Comparison of ENCODE assay signal across 13 cellular contexts in genomic region chr1:185672719-185673360, GRCh38.
DNase-seq lines count a peak whose midpoint lies in the region; ATAC-seq, FAIRE-seq and TF ChIP-seq lines count a peak whose summit lies in the region.
"Had no signal": no experiment of that assay in that cellular context is flagged by ENCODE, and none has a peak within 500 bp of the region (broad histone marks: within the 10 kb centered on the region; RNA-seq: fewer than 3 reads in every experiment).

No MANE protein-coding gene starts in this region.

- POLR2A ChIA-PET in HepG2 (lab: Yijun Ruan, JAX): no interaction called here

- CTCF ChIA-PET in HepG2 (lab: Yijun Ruan, JAX; ENCODE audit: low intra/inter-chr PET ratio, low total read pairs): no interaction called here

- FAIRE-seq in HepG2 (lab: Jason Lieb, UNC) (no peak), kidney (lab: Jason Lieb, UNC) (no peak)

- H3K4me3 Mint-ChIP-seq in activated T-helper 17 cell treated with anti-CD3 and anti-CD28 coated beads, Interleukin-2, amount 50 U/mL, for 72 hours: peak overlapping the region; percentile 27
- peak overlapping the region; percentile 6 for H3K4me3 Mint-ChIP-seq in memory B cell
- H3K4me3 Mint-ChIP-seq: H9 had no signal

- intact Hi-C loops in right lobe of liver (cut with DNase I): no loop called here
- intact Hi-C loops in HepG2 (cut with micrococcal nuclease; ENCODE audit: unreplicated experiment): no loop called here
- intact Hi-C loops in upper lobe of right lung (cut with DNase I): no loop called here
- intact Hi-C loops in kidney (cut with DNase I): no loop called here

- H3K4me1 ChIP-seq in right lobe of liver: no peaks in the 10 kb centered on the region
- peaks cover 31% of the 10 kb centered on the region for H3K4me1 ChIP-seq in HepG2 (ENCODE audit: insufficient read depth, low read length)
- H3K4me1 ChIP-seq in upper lobe of right lung: peaks cover 17% of the 10 kb centered on the region
- H3K4me1 ChIP-seq in kidney (ENCODE audit: control insufficient read depth in 1 of 2, insufficient read depth in 1 of 2, low read depth in 1 of 2, low read length in 2 of 2): peaks cover 0 to 16% of the 10 kb centered on the region in 2 donors

- DNase-seq in right lobe of liver (no peak), HepG2 (ENCODE audit: low spot score) (no peak), memory B cell (ENCODE audit: low spot score in 2 of 2) (no peak), upper lobe of right lung (no peak), A172 (ENCODE audit: low spot score) (no peak), kidney (no peak), NCI-H82 (lab: John Stamatoyannopoulos, UW) (no peak)
- DNase-seq: H9; hippocampal formation; NCI-H2081 treated with DMSO at 0.1 percent for 48 hours; stimulated activated CD4-positive, alpha-beta T cell treated with anti-CD3 and anti-CD28 coated beads, Interleukin-15, amount 100 ng/mL, for 24 hours; transverse colon had no signal

- H3K79me2 ChIP-seq in HepG2 (ENCODE audit: insufficient read depth, low read length): no peaks in the 10 kb centered on the region

- in situ Hi-C loops in HepG2 (cut with HindIII; ENCODE audit: extremely low pct_ligation_motif_present, low pct_unique_long_range_greater_than_20kb): no loop called here

- no peak overlapping the region for H3K4me2 ChIP-seq in HepG2 (ENCODE audit: low read depth, low read length)

- TF ChIP-seq CTCF in right lobe of liver (IDR thresholded peaks at IDR 0.05) (no peak), HepG2 (CRISPR knock-in tag; IDR thresholded peaks at IDR 0.05) (no peak), upper lobe of right lung (IDR thresholded peaks at IDR 0.05) (no peak), kidney (IDR thresholded peaks at IDR 0.05; ENCODE audit: borderline replicate concordance, extremely low read depth, insufficient read depth) (no peak)

- TF ChIP-seq RAD21 in HepG2 (CRISPR knock-in tag; IDR thresholded peaks at IDR 0.05): no peak

- no peak overlapping the region for H3K27ac ChIP-seq in right lobe of liver
- no peak overlapping the region for H3K27ac ChIP-seq in HepG2 (ENCODE audit: extremely low read length, insufficient read depth, low read length)
- H3K27ac ChIP-seq in upper lobe of right lung: no peak overlapping the region
- peak overlapping the region in 1 of 2 donors; percentile 24 for H3K27ac ChIP-seq in kidney (ENCODE audit: low read depth in 2 of 2, low read length in 2 of 2)

- ATAC-seq in right lobe of liver (peak; percentile 16 to 37 (median 30)), HepG2 (no peak), memory B cell (ENCODE audit: low read depth) (no peak), upper lobe of right lung (peak; percentile 72)
- no peak for ATAC-seq in activated T-helper 17 cell treated with anti-CD3 and anti-CD28 coated beads, Interleukin-2, amount 50 U/mL, for 72 hours (replicated peaks)

- no peak overlapping the region for H3K4me3 ChIP-seq in right lobe of liver
- H3K4me3 ChIP-seq in HepG2 (replicated peaks in 1 of 3; ENCODE audit: insufficient read depth in 1 of 3, low read depth in 2 of 3, low read length in 3 of 3): no peak overlapping the region
- no peak overlapping the region for H3K4me3 ChIP-seq in upper lobe of right lung
- H3K4me3 ChIP-seq in kidney (ENCODE audit: low read length in 2 of 2): no peak overlapping the region
- H3K4me3 ChIP-seq: transverse colon had no signal

- TF ChIP-seq POLR2A in right lobe of liver (IDR thresholded peaks at IDR 0.05): no peak
- TF ChIP-seq POLR2A in HepG2 (IDR thresholded peaks at IDR 0.05; ENCODE audit: insufficient read depth in 1 of 2, low read depth in 2 of 2, low read length in 2 of 2): no peak

- no peak for TF ChIP-seq EP300 in HepG2 (IDR thresholded peaks at IDR 0.05; ENCODE audit: low read depth in 2 of 2, low read length in 2 of 2)
- TF ChIP-seq EP300 in HepG2 (CRISPR knock-in tag; IDR thresholded peaks at IDR 0.05; ENCODE audit: borderline replicate concordance): no peak

- WGBS in right lobe of liver (ENCODE audit: insufficient coverage, low coverage, low lambda C conversion rate, missing lambda C conversion rate): 48% methylated on average over 3 of the region's 3 CpGs
- 73% methylated on average over 3 of the region's 3 CpGs for WGBS in HepG2 (ENCODE audit: low lambda C conversion rate)

- H3K27me3 ChIP-seq in right lobe of liver: no peaks in the 10 kb centered on the region
- H3K27me3 ChIP-seq in HepG2 (ENCODE audit: control insufficient read depth in 1 of 2, insufficient read depth in 2 of 2, low read length in 2 of 2): peaks cover 1 to 31% of the 10 kb centered on the region in 2 experiments; a peak in 4 of 5 replicates
- no peaks in the 10 kb centered on the region for H3K27me3 ChIP-seq in upper lobe of right lung
- H3K27me3 ChIP-seq: transverse colon had no signal

- no TSS peak for BruUV-seq in HepG2 (replicated peaks; lab: Mats Ljungman, UMichigan)

- H3K36me3 Mint-ChIP-seq in activated T-helper 17 cell treated with anti-CD3 and anti-CD28 coated beads, Interleukin-2, amount 50 U/mL, for 72 hours (ENCODE audit: low read depth): no peaks in the 10 kb centered on the region
- no peaks in the 10 kb centered on the region for H3K36me3 Mint-ChIP-seq in memory B cell

- H2AFZ ChIP-seq in HepG2 (ENCODE audit: low read length): no peak overlapping the region

- no peak overlapping the region for H3K9ac ChIP-seq in HepG2 (ENCODE audit: insufficient read depth, low read depth, low read length)
- H3K9ac ChIP-seq in kidney (ENCODE audit: low read length in 2 of 2): no peak overlapping the region

- H3K9me3 Mint-ChIP-seq in activated T-helper 17 cell treated with anti-CD3 and anti-CD28 coated beads, Interleukin-2, amount 50 U/mL, for 72 hours: no peaks in the 10 kb centered on the region
- peaks cover 2% of the 10 kb centered on the region for H3K9me3 Mint-ChIP-seq in memory B cell
- H3K9me3 Mint-ChIP-seq: H9 had no signal

- no peaks in the 10 kb centered on the region for H3K36me3 ChIP-seq in right lobe of liver
- no peaks in the 10 kb centered on the region for H3K36me3 ChIP-seq in HepG2 (replicated peaks in 1 of 2; ENCODE audit: control insufficient read depth in 1 of 2, insufficient read depth in 2 of 2, low read length in 2 of 2)
- no peaks in the 10 kb centered on the region for H3K36me3 ChIP-seq in upper lobe of right lung
- H3K36me3 ChIP-seq in kidney (ENCODE audit: control insufficient read depth in 1 of 2, insufficient read depth in 2 of 2, low read length in 2 of 2): no peaks in the 10 kb centered on the region
- H3K36me3 ChIP-seq: transverse colon had no signal

- H3K4me1 Mint-ChIP-seq in activated T-helper 17 cell treated with anti-CD3 and anti-CD28 coated beads, Interleukin-2, amount 50 U/mL, for 72 hours: peaks cover 11% of the 10 kb centered on the region
- peaks cover 26% of the 10 kb centered on the region for H3K4me1 Mint-ChIP-seq in memory B cell

- H3K27me3 Mint-ChIP-seq in activated T-helper 17 cell treated with anti-CD3 and anti-CD28 coated beads, Interleukin-2, amount 50 U/mL, for 72 hours: no peaks in the 10 kb centered on the region
- no peaks in the 10 kb centered on the region for H3K27me3 Mint-ChIP-seq in memory B cell

- no peaks in the 10 kb centered on the region for H4K20me1 ChIP-seq in HepG2 (ENCODE audit: insufficient read depth, low read length)

- no peaks in the 10 kb centered on the region for H3K9me3 ChIP-seq in right lobe of liver
- no peaks in the 10 kb centered on the region for H3K9me3 ChIP-seq in HepG2 (ENCODE audit: low read length)
- H3K9me3 ChIP-seq in upper lobe of right lung: no peaks in the 10 kb centered on the region
- no peaks in the 10 kb centered on the region for H3K9me3 ChIP-seq in kidney (ENCODE audit: control insufficient read depth in 1 of 2, low read length in 2 of 2)
- H3K9me3 ChIP-seq: transverse colon had no signal

- H3K27ac Mint-ChIP-seq in activated T-helper 17 cell treated with anti-CD3 and anti-CD28 coated beads, Interleukin-2, amount 50 U/mL, for 72 hours: no peak overlapping the region
- H3K27ac Mint-ChIP-seq in memory B cell: peak overlapping the region; percentile 52
- H3K27ac Mint-ChIP-seq: H9 had no signal

TF ChIP-seq in HepG2, 621 proteins besides CTCF, POLR2A, EP300 and RAD21 (continues in another document):
- TF ChIP-seq ZNF790 (CRISPR knock-in tag; IDR thresholded peaks at IDR 0.05; ENCODE audit: borderline replicate concordance): no peak
- TF ChIP-seq DZIP1 (CRISPR knock-in tag; IDR thresholded peaks at IDR 0.05): no peak
- TF ChIP-seq, protein P1, sequence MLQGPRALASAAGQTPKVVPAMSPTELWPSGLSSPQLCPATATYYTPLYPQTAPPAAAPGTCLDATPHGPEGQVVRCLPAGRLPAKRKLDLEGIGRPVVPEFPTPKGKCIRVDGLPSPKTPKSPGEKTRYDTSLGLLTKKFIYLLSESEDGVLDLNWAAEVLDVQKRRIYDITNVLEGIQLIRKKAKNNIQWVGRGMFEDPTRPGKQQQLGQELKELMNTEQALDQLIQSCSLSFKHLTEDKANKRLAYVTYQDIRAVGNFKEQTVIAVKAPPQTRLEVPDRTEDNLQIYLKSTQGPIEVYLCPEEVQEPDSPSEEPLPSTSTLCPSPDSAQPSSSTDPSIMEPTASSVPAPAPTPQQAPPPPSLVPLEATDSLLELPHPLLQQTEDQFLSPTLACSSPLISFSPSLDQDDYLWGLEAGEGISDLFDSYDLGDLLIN (CRISPR knock-in tag; IDR thresholded peaks at IDR 0.05; ENCODE audit: borderline replicate concordance): no peak

Comparison
In these comparisons a context has a peak if more than half of its experiments do, and no peak if none do; other contexts are left out.
1. ATAC-seq: peak in right lobe of liver (4 of 4) and upper lobe of right lung (single experiment); none in HepG2 (single experiment), activated T-helper 17 cell treated with anti-CD3 and anti-CD28 coated beads, Interleukin-2, amount 50 U/mL, for 72 hours (single experiment) and memory B cell (single experiment).